In the genomic region with DNA sequence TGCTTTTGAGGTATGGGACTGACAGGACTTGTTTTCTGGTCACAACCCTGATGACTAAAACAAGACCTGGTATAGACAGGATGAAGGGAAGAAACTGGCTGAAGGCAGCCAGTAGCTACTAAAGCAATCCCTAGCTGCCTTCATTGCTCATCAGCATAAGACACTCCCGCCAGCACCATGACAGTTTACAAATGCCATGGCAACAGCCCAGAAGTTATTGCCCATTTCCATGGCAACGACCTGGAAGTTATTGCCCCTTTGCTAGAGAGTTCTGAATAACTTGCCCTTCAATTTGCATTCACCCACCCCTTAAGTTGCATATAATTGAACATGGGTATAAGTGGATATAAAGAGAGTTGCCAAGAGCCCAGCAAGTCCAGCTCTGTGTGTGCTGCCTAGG, we compare ENCODE assay signal across 1 cellular context.
TF ChIP-seq lines count a peak whose summit lies in the region.

No MANE protein-coding gene starts in this region.

TF ChIP-seq in H1, 55 proteins besides CTCF, POLR2A, EP300 and RAD21:
- TF ChIP-seq KDM1A (IDR thresholded peaks at IDR 0.05; ENCODE audit: borderline replicate concordance, low read length) = no peak
- TF ChIP-seq, protein P1, sequence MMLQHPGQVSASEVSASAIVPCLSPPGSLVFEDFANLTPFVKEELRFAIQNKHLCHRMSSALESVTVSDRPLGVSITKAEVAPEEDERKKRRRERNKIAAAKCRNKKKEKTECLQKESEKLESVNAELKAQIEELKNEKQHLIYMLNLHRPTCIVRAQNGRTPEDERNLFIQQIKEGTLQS (IDR thresholded peaks at IDR 0.05; ENCODE audit: insufficient read depth, low read depth, low read length) = no peak
- 0 out of 2 replicates have a peak, but pooled peaks have one; percentile 43 for TF ChIP-seq GABPA (IDR thresholded peaks at IDR 0.05; ENCODE audit: borderline replicate concordance, insufficient read depth, low read length)
- 0 out of 4 replicates have a peak, but pooled peaks of 1 of the 2 experiments have one; percentile 54 for TF ChIP-seq SIN3A (conservative IDR thresholded peaks at IDR 0.05 in 1 of 2, IDR thresholded peaks at IDR 0.05 in 1 of 2; ENCODE audit: low read depth in 1 of 2, low read length in 2 of 2)
- TF ChIP-seq YY1 (IDR thresholded peaks at IDR 0.05; ENCODE audit: low read depth, low read length) = peak; percentile 53; the same call in 1 of the 2 replicates
- peak; percentile 36; the same call in 1 of the 2 replicates for TF ChIP-seq CHD2 (IDR thresholded peaks at IDR 0.05; ENCODE audit: low read length)
